ENCODE assay signal across 1 cellular context in genomic region chr9:93117521-93117920, GRCh38. TPM values are rescaled to one million over a fixed set of nuclear protein-coding genes. Genes with fewer than 3 reads are reported as not detected.
"Had no signal": no experiment of that assay in that cellular context is flagged by ENCODE, and none has a peak within 500 bp of the region (broad histone marks: within the 10 kb centered on the region; RNA-seq: fewer than 3 reads in every experiment).

No MANE protein-coding gene starts in this region.

RNA-seq across cellular contexts. Expression of gene SUSD3, which starts 59.0 kb away (rescaled TPM):
- total RNA-seq: astrocyte had no signal
